1 cellular context compared by ENCODE assay signal in genomic region chr22:24264329-24264886, GRCh38.
TF ChIP-seq lines count a peak whose summit lies in the region.

No MANE protein-coding gene starts in this region.

TF ChIP-seq in GM12878, 131 proteins besides CTCF, POLR2A, EP300 and RAD21:
- peak; percentile 57; the same call in 1 of the 2 replicates for TF ChIP-seq RAD51 (IDR thresholded peaks at IDR 0.05)
